Comparison of ENCODE assay signal across 23 cellular contexts in genomic region chr13:112907286-112907685, GRCh38.
"Had no signal": no experiment of that assay in that cellular context is flagged by ENCODE, and none has a peak within 500 bp of the region (broad histone marks: within the 10 kb centered on the region; RNA-seq: fewer than 3 reads in every experiment).

No MANE protein-coding gene starts in this region.

- H3K9me3 ChIP-seq: gastrocnemius medialis, neutrophil, pancreas, psoas muscle had no signal

- H3K27ac Mint-ChIP-seq: activated CD4-positive, alpha-beta memory T cell treated with anti-CD3 and anti-CD28 coated beads, Interleukin-2, amount 10 ng/mL, durations not matched to agents 7 days and 5 days; activated CD4-positive, alpha-beta T cell treated with anti-CD3 and anti-CD28 coated beads, Interleukin-2, amount 10 ng/mL, durations not matched to agents 24 days and 14 days; activated naive CD8-positive, alpha-beta T cell treated with anti-CD3 and anti-CD28 coated beads, Interleukin-2, amount 50 U/mL, for 24 hours; activated T-cell treated with anti-CD3 and anti-CD28 coated beads, Interleukin-2, amount 50 U/mL, for 72 hours; stimulated activated effector memory CD8-positive, alpha-beta T cell treated with anti-CD3 and anti-CD28 coated beads, Interleukin-12 subunit alpha, Interleukin-12 subunit beta, amount 100 ng/mL, for 72 hours; stimulated activated naive CD8-positive, alpha-beta T cell treated with anti-CD3 and anti-CD28 coated beads, Interleukin-15, amount 100 ng/mL, for 72 hours had no signal

- H3K27ac ChIP-seq: coronary artery, esophagus squamous epithelium, gastrocnemius medialis, left ventricle myocardium inferior, neutrophil, pancreas, psoas muscle, skin epidermis, tibial artery had no signal

- H3K4me3 ChIP-seq: coronary artery, esophagus squamous epithelium, gastrocnemius medialis, left ventricle myocardium inferior, pancreas, psoas muscle, skin epidermis, tibial artery had no signal

- H3K4me1 ChIP-seq: gastrocnemius medialis, left ventricle myocardium inferior, psoas muscle had no signal

- H3K9me3 Mint-ChIP-seq: activated CD4-positive, alpha-beta T cell treated with anti-CD3 and anti-CD28 coated beads, Interleukin-2, amount 10 ng/mL, durations not matched to agents 24 days and 14 days had no signal

- ATAC-seq: activated naive CD8-positive, alpha-beta T cell treated with anti-CD3 and anti-CD28 coated beads, Interleukin-2, amount 50 U/mL, for 24 hours; activated T-cell treated with anti-CD3 and anti-CD28 coated beads, Interleukin-2, amount 50 U/mL, for 72 hours; gastrocnemius medialis; psoas muscle; right cardiac atrium; stimulated activated naive CD8-positive, alpha-beta T cell treated with anti-CD3 and anti-CD28 coated beads, Interleukin-15, amount 100 ng/mL, for 72 hours had no signal

- H3K4me1 Mint-ChIP-seq: activated CD4-positive, alpha-beta memory T cell treated with anti-CD3 and anti-CD28 coated beads, Interleukin-2, amount 10 ng/mL, durations not matched to agents 7 days and 5 days; activated CD4-positive, alpha-beta T cell treated with anti-CD3 and anti-CD28 coated beads, Interleukin-2, amount 10 ng/mL, durations not matched to agents 24 days and 14 days; stimulated activated effector memory CD8-positive, alpha-beta T cell treated with anti-CD3 and anti-CD28 coated beads, Interleukin-12 subunit alpha, Interleukin-12 subunit beta, amount 100 ng/mL, for 72 hours; stimulated activated naive CD8-positive, alpha-beta T cell treated with anti-CD3 and anti-CD28 coated beads, Interleukin-15, amount 100 ng/mL, for 72 hours had no signal

- H3K4me3 Mint-ChIP-seq: activated CD4-positive, alpha-beta memory T cell treated with anti-CD3 and anti-CD28 coated beads, Interleukin-2, amount 10 ng/mL, durations not matched to agents 7 days and 5 days; activated CD4-positive, alpha-beta T cell treated with anti-CD3 and anti-CD28 coated beads, Interleukin-2, amount 10 ng/mL, durations not matched to agents 24 days and 14 days; activated naive CD8-positive, alpha-beta T cell treated with anti-CD3 and anti-CD28 coated beads, Interleukin-2, amount 50 U/mL, for 24 hours; activated T-cell treated with anti-CD3 and anti-CD28 coated beads, Interleukin-2, amount 50 U/mL, for 72 hours; stimulated activated effector memory CD8-positive, alpha-beta T cell treated with anti-CD3 and anti-CD28 coated beads, Interleukin-12 subunit alpha, Interleukin-12 subunit beta, amount 100 ng/mL, for 72 hours; stimulated activated naive CD8-positive, alpha-beta T cell treated with anti-CD3 and anti-CD28 coated beads, Interleukin-15, amount 100 ng/mL, for 72 hours had no signal

- H3K36me3 ChIP-seq: esophagus squamous epithelium, gastrocnemius medialis, left ventricle myocardium inferior, neutrophil, pancreas, tibial artery had no signal

- H3K27me3 Mint-ChIP-seq: activated CD4-positive, alpha-beta T cell treated with anti-CD3 and anti-CD28 coated beads, Interleukin-2, amount 10 ng/mL, durations not matched to agents 24 days and 14 days had no signal

- H3K36me3 Mint-ChIP-seq: stimulated activated effector memory CD8-positive, alpha-beta T cell treated with anti-CD3 and anti-CD28 coated beads, Interleukin-12 subunit alpha, Interleukin-12 subunit beta, amount 100 ng/mL, for 72 hours had no signal

- H3K27me3 ChIP-seq: pancreas had no signal

- DNase-seq: activated CD4-positive, alpha-beta memory T cell treated with anti-CD3 and anti-CD28 coated beads, Interleukin-2, amount 10 ng/mL, durations not matched to agents 7 days and 5 days; activated CD4-positive, alpha-beta T cell treated with anti-CD3 and anti-CD28 coated beads, Interleukin-2, amount 10 ng/mL, durations not matched to agents 24 days and 14 days; activated CD4-positive, CD25-positive, alpha-beta regulatory T cell; activated effector memory CD4-positive, alpha-beta T cell treated with Interleukin-2 at 50 U/mL for 16 hours; activated naive CD4-positive, alpha-beta T cell treated with anti-CD3 and anti-CD28 coated beads, Interleukin-2, amount 50 U/mL, for 16 hours; activated naive CD8-positive, alpha-beta T cell treated with anti-CD3 and anti-CD28 coated beads, Interleukin-2, amount 50 U/mL, for 24 hours; activated T-cell treated with anti-CD3 and anti-CD28 coated beads, Interleukin-2, amount 50 U/mL, for 72 hours; cerebellar nuclear complex; esophagus squamous epithelium; gastrocnemius medialis; hippocampal formation; left ventricle myocardium inferior; psoas muscle; right cardiac atrium; stimulated activated CD4-positive, alpha-beta T cell treated with anti-CD3 and anti-CD28 coated beads, Interleukin-2, amount 100 ng/mL, for 24 hours; stimulated activated naive CD8-positive, alpha-beta T cell treated with anti-CD3 and anti-CD28 coated beads, Interleukin-15, amount 100 ng/mL, for 72 hours; T-helper 1 cell; tibial artery had no signal
